ENCODE assay signal across 17 cellular contexts in the genomic region with DNA sequence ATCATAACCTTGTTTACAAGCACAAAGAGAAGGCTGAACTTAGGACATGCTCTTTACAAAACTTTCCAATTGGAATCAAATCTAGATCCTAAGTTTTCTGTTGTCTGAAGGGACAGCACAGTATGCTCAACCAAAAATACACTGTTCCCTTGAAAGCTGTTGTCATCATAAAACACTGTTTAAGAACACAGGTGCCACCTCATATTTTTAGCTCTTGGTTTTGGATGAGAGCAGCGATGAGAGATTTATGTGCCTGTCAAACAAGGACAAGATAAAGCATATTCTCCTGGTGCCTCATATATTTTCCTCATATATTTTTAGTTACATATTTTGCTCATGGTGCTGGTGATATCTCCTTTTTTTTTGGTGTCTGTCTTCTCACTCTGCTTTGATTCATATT.
DNase-seq lines count a peak whose midpoint lies in the region; ATAC-seq and TF ChIP-seq lines count a peak whose summit lies in the region.
"Had no signal": no experiment of that assay in that cellular context is flagged by ENCODE, and none has a peak within 500 bp of the region (broad histone marks: within the 10 kb centered on the region; RNA-seq: fewer than 3 reads in every experiment).

No MANE protein-coding gene starts in this region.

- H3K27ac ChIP-seq in right atrium auricular region (peak overlapping the region; percentile 31 to 66), heart left ventricle (no peak overlapping the region)
- H3K27ac ChIP-seq: BLaER1 treated with 17β-estradiol and CSF1 and Interleukin-3, amounts not matched to agents 10 nM and 100 nM; C4-2B had no signal

- no peaks in the 10 kb centered on the region for H3K9me3 ChIP-seq in right atrium auricular region
- no peaks in the 10 kb centered on the region for H3K9me3 ChIP-seq in heart left ventricle
- H3K9me3 ChIP-seq: BLaER1 treated with 17β-estradiol and CSF1 and Interleukin-3, amounts not matched to agents 10 nM and 100 nM; Caco-2 had no signal

- H3K36me3 ChIP-seq in right atrium auricular region (no peaks in the 10 kb centered on the region), heart left ventricle (no peaks in the 10 kb centered on the region)
- H3K36me3 ChIP-seq: BLaER1 treated with 17β-estradiol and CSF1 and Interleukin-3, amounts not matched to agents 10 nM and 100 nM had no signal

- intact Hi-C loops in heart left ventricle (cut with DNase I) = no loop called here

- no peaks in the 10 kb centered on the region for H3K27me3 ChIP-seq in right atrium auricular region
- no peaks in the 10 kb centered on the region for H3K27me3 ChIP-seq in heart left ventricle
- H3K27me3 ChIP-seq: BLaER1 treated with 17β-estradiol and CSF1 and Interleukin-3, amounts not matched to agents 10 nM and 100 nM had no signal

- H3K4me3 ChIP-seq in right atrium auricular region = no peak overlapping the region
- H3K4me3 ChIP-seq in heart left ventricle = no peak overlapping the region
- H3K4me3 ChIP-seq: BLaER1 treated with 17β-estradiol and CSF1 and Interleukin-3, amounts not matched to agents 10 nM and 100 nM had no signal

- no peak for ATAC-seq in heart left ventricle
- ATAC-seq in GM21367 (IDR thresholded peaks at IDR 0.05; ENCODE audit: unreplicated experiment) = no peak
- ATAC-seq: CD8-positive, alpha-beta T cell had no signal

- TF ChIP-seq CTCF in right atrium auricular region (IDR thresholded peaks at IDR 0.05) (no peak), heart left ventricle (IDR thresholded peaks at IDR 0.05) (no peak)

- DNase-seq in right atrium auricular region (ENCODE audit: low spot score) (no peak), heart left ventricle (no peak), Ammon's horn (ENCODE audit: low spot score) (peak; percentile 11), inferior parietal cortex (ENCODE audit: extremely low spot score) (peak; percentile 44), superior temporal gyrus (ENCODE audit: extremely low spot score) (peak; percentile 60), HCEC 1CT (no peak)
- DNase-seq: 8988T; ACHN; Caco-2; Calu3; CD4-positive, alpha-beta T cell; CD8-positive, alpha-beta T cell; DMS79 treated with DMSO at 0.1 percent for 48 hours; GF-D8 had no signal

- no peaks in the 10 kb centered on the region for H3K4me1 ChIP-seq in right atrium auricular region
- H3K4me1 ChIP-seq in heart left ventricle = no peaks in the 10 kb centered on the region
- H3K4me1 ChIP-seq: BLaER1 treated with 17β-estradiol and CSF1 and Interleukin-3, amounts not matched to agents 10 nM and 100 nM; Caco-2 had no signal

- no peak for TF ChIP-seq POLR2A in heart left ventricle (IDR thresholded peaks at IDR 0.05)

- 49 to 63% (median 55%) methylated on average over 1 of the region's 1 CpG for WGBS in heart left ventricle, 4 donors

Comparison
In these comparisons a context has a peak if more than half of its experiments do, and no peak if none do; other contexts are left out.
1. H3K27ac ChIP-seq: peak in right atrium auricular region (2 of 2); none in heart left ventricle (0 of 12).
2. DNase-seq: peak in Ammon's horn (single experiment), inferior parietal cortex (single experiment) and superior temporal gyrus (single experiment); none in right atrium auricular region (single experiment), heart left ventricle (0 of 5) and HCEC 1CT (single experiment).